Comparison of ENCODE assay signal across 13 cellular contexts in the genomic region with DNA sequence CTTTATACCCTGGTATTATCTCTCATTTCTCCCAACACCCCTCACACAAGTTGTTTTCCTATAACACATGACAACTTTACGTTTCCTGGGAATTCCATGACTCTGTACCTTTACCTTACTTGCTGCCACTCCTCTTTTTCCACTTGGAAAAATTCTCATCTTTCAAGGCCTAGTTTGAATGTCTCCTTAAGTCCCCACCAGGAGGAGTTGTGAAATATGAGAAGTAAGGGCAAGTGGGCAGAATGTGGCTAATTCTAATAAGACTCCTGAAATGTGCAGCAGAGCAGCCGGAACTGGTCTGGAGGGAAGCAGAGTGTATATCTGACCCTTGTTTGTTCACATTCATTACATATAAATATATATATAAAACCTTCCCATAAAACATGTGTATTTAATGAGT. TPM values are rescaled to one million over a fixed set of nuclear protein-coding genes. Genes with fewer than 3 reads are reported as not detected.
A peak's percentile ranks its signal among the peaks of the same experiment; 100 is the strongest.
DNase-seq lines count a peak whose midpoint lies in the region; ATAC-seq and TF ChIP-seq lines count a peak whose summit lies in the region.
"Had no signal": no experiment of that assay in that cellular context is flagged by ENCODE, and none has a peak within 500 bp of the region (broad histone marks: within the 10 kb centered on the region; RNA-seq: fewer than 3 reads in every experiment).

No MANE protein-coding gene starts in this region.

- no peak overlapping the region for H2BK15ac ChIP-seq in mesendoderm (replicated peaks; ENCODE audit: low read depth)

- H4K8ac ChIP-seq in mesendoderm (ENCODE audit: low read depth, low read length): no peak overlapping the region

- H2AK5ac ChIP-seq in mesendoderm (ENCODE audit: low read length): no peak overlapping the region

- no peaks in the 10 kb centered on the region for H3K9me2 ChIP-seq in Loucy (replicated peaks; ENCODE audit: low read depth, low read length)

- H3K9me3 ChIP-seq in Loucy (ENCODE audit: insufficient read depth, low read depth, low read length): no peaks in the 10 kb centered on the region

- H3K9ac ChIP-seq in Loucy (ENCODE audit: low read depth, low read length, poor library complexity, severe bottlenecking): no peak overlapping the region
- no peak overlapping the region for H3K9ac ChIP-seq in mesendoderm (ENCODE audit: low read length)

- ATAC-seq in GM18858 (IDR thresholded peaks at IDR 0.05; ENCODE audit: unreplicated experiment): no peak

- H3K56ac ChIP-seq in mesendoderm (ENCODE audit: low read length): no peak overlapping the region

- no peak overlapping the region for H2AFZ ChIP-seq in Loucy (ENCODE audit: low read length)

- H3F3A ChIP-seq in Loucy (ENCODE audit: low read depth): no peaks in the 10 kb centered on the region

- H3K4me3 ChIP-seq in Loucy (ENCODE audit: low read length, poor library complexity, severe bottlenecking): no peak overlapping the region
- H3K4me3 ChIP-seq in epithelial cell of esophagus (ENCODE audit: low read length): no peak overlapping the region
- no peak overlapping the region for H3K4me3 ChIP-seq in mesendoderm (ENCODE audit: low read length)

- no peak overlapping the region for H4K5ac ChIP-seq in mesendoderm (ENCODE audit: low read length)

- no peak overlapping the region for H2BK5ac ChIP-seq in mesendoderm (ENCODE audit: low read length)

- no peak overlapping the region for H3K4me2 ChIP-seq in Loucy (ENCODE audit: low read depth, low read length, poor library complexity, severe bottlenecking)
- no peak overlapping the region for H3K4me2 ChIP-seq in mesendoderm (ENCODE audit: low read length)

- TF ChIP-seq CTCF in Loucy (conservative IDR thresholded peaks at IDR 0.05; ENCODE audit: low read length) (0 out of 2 replicates have a peak, but pooled peaks have one; percentile 12), epithelial cell of esophagus (IDR thresholded peaks at IDR 0.05; ENCODE audit: insufficient read depth, low read depth, low read length, missing control alignments) (no peak)

- no peaks in the 10 kb centered on the region for H4K20me1 ChIP-seq in Loucy (ENCODE audit: insufficient read depth, low read length, poor library complexity, severe bottlenecking)

- H3K79me1 ChIP-seq in mesendoderm (ENCODE audit: low read length): no peaks in the 10 kb centered on the region

- H3K36me3 ChIP-seq in Loucy (ENCODE audit: insufficient read depth, low read length) (peaks cover 20% of the 10 kb centered on the region; the same call in 1 of the 2 replicates), mesendoderm (ENCODE audit: control insufficient read depth, insufficient read depth, low read length) (peaks cover 1% of the 10 kb centered on the region)

- in situ Hi-C loops in Caki2 (cut with HindIII; ENCODE audit: low pct_unique_long_range_greater_than_20kb, low sequenced_read_pairs): no loop called here

- peak; percentile 50 for DNase-seq in Caki2 (ENCODE audit: low read depth)
- DNase-seq in epithelial cell of esophagus (ENCODE audit: low read depth): peak; percentile 5
- DNase-seq in mesendoderm: peak; percentile 31
- DNase-seq in SHP77 (lab: John Stamatoyannopoulos, UW): no peak
- no peak for DNase-seq in activated T-cell treated with anti-CD3 and anti-CD28 coated beads for 4 hours
- no peak for DNase-seq in hypothalamus (lab: John Stamatoyannopoulos, UW)
- DNase-seq: activated CD4-positive, alpha-beta T cell treated with anti-CD3 and anti-CD28 coated beads, Interleukin-2, amount 10 ng/mL, durations not matched to agents 24 days and 14 days; activated T-cell treated with anti-CD3 and anti-CD28 coated beads, Interleukin-2, amount 50 U/mL, for 48 hours; aorta; NCI-H1105 had no signal

- H3K4ac ChIP-seq in mesendoderm (ENCODE audit: low read depth, low read length): no peak overlapping the region

- no peak overlapping the region for H3K27ac ChIP-seq in mesendoderm (ENCODE audit: low read depth, low read length)
- H3K27ac ChIP-seq: RWPE1 had no signal

- H3K4me1 ChIP-seq in Loucy (ENCODE audit: insufficient read depth, low read length, poor library complexity, severe bottlenecking) (no peaks in the 10 kb centered on the region), mesendoderm (ENCODE audit: control insufficient read depth, low read depth, low read length) (no peaks in the 10 kb centered on the region)

- WGBS in mesendoderm (ENCODE audit: extremely low coverage, insufficient coverage, low lambda C conversion rate): no CpG with 5 or more reads among the region's 2 CpGs

- no peak overlapping the region for H3K23ac ChIP-seq in mesendoderm (ENCODE audit: low read length)

- H3K18ac ChIP-seq in mesendoderm (ENCODE audit: low read length): no peak overlapping the region

- H3K27me3 ChIP-seq in Loucy (ENCODE audit: insufficient read depth, low read length, poor library complexity, severe bottlenecking) (no peaks in the 10 kb centered on the region), mesendoderm (ENCODE audit: insufficient read depth, low read length, poor library complexity) (no peaks in the 10 kb centered on the region)

- H3K79me2 ChIP-seq in Loucy (ENCODE audit: insufficient read depth, low read length): no peaks in the 10 kb centered on the region
- H3K79me2 ChIP-seq in mesendoderm (ENCODE audit: control insufficient read depth, insufficient read depth, low read length): no peaks in the 10 kb centered on the region

- no peak overlapping the region for H2BK120ac ChIP-seq in mesendoderm (ENCODE audit: low read depth, low read length)

RNA-seq across cellular contexts. Expression of gene BRCA1, which starts 39.7 kb away (rescaled TPM):
- 36.4 and 41.3 TPM in 2 replicates for total RNA-seq in Caki2 (2014; rRNA removed; shearing (Covaris generic); ENCODE audit: low replicate concordance)
- 17.2 TPM for polyA plus RNA-seq in mesendoderm (2013, experiment 1 of 2)
- polyA plus RNA-seq in mesendoderm (2013, experiment 2 of 2): 17.4 TPM

Comparison
In these comparisons a context has a peak if more than half of its experiments do, and no peak if none do; other contexts are left out.
1. DNase-seq: peak in Caki2 (single experiment), epithelial cell of esophagus (single experiment) and mesendoderm (single experiment); none in SHP77 (0 of 2), activated T-cell treated with anti-CD3 and anti-CD28 coated beads for 4 hours (single experiment) and hypothalamus (0 of 51).